ENCODE assay signal across 8 cellular contexts in the genomic region with DNA sequence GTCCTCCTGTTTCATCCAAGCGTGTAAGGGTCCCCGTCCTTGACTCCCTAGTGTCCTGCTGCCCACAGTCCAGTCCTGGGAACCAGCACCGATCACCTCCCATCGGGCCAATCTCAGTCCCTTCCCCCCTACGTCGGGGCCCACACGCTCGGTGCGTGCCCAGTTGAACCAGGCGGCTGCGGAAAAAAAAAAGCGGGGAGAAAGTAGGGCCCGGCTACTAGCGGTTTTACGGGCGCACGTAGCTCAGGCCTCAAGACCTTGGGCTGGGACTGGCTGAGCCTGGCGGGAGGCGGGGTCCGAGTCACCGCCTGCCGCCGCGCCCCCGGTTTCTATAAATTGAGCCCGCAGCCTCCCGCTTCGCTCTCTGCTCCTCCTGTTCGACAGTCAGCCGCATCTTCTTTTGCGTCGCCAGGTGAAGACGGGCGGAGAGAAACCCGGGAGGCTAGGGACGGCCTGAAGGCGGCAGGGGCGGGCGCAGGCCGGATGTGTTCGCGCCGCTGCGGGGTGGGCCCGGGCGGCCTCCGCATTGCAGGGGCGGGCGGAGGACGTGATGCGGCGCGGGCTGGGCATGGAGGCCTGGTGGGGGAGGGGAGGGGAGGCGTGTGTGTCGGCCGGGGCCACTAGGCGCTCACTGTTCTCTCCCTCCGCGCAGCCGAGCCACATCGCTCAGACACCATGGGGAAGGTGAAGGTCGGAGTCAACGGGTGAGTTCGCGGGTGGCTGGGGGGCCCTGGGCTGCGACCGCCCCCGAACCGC. TPM values are rescaled to one million over a fixed set of nuclear protein-coding genes. Genes with fewer than 3 reads are reported as not detected.
DNase-seq lines count a peak whose midpoint lies in the region; ATAC-seq, FAIRE-seq and TF ChIP-seq lines count a peak whose summit lies in the region.

A gene (plus strand): TSS at position 360 of the 756 bp plus-strand sequence. CDS start 316 bp downstream, at position 676.

- H3K27ac ChIP-seq in C4-2B = peak within 1 kb of the TSS; percentile 97
- H3K27ac ChIP-seq in HepG2 (ENCODE audit: extremely low read length, insufficient read depth, low read length) = peak within 1 kb of the TSS; percentile 97

- H3K4me2 ChIP-seq in HepG2 (ENCODE audit: low read depth, low read length) = peak within 1 kb of the TSS; percentile 98

- TF ChIP-seq EP300 in HepG2 (IDR thresholded peaks at IDR 0.05; ENCODE audit: low read depth in 2 of 2, low read length in 2 of 2) (peak; percentile 14 to 26; a peak in 2 of 4 replicates), HepG2 (CRISPR knock-in tag; IDR thresholded peaks at IDR 0.05; ENCODE audit: borderline replicate concordance) (peak; percentile 55)

- no peak for TF ChIP-seq RAD21 in HepG2 (CRISPR knock-in tag; IDR thresholded peaks at IDR 0.05)

- DNase-seq in NCI-H748 (lab: John Stamatoyannopoulos, UW; ENCODE audit: unreplicated experiment) = peak; percentile 96
- peak; percentile 83 to 87 for DNase-seq in activated CD4-positive, alpha-beta T cell treated with anti-CD3 and anti-CD28 coated beads, Interleukin-2, amount 50 U/mL, for 24 hours (ENCODE audit: low read depth in 1 of 2, low spot score in 1 of 2)
- DNase-seq in HepG2 (ENCODE audit: low spot score) = peak; percentile 95
- DNase-seq in stimulated activated CD4-positive, alpha-beta T cell treated with anti-CD3 and anti-CD28 coated beads, Interleukin-4, amount 100 ng/mL, for 24 hours = peak; percentile 92

- WGBS in HepG2 (ENCODE audit: low lambda C conversion rate) = 0% methylated on average over 19 of the region's 69 CpGs

- H3K4me3 ChIP-seq in HepG2 (replicated peaks in 1 of 3; ENCODE audit: insufficient read depth in 1 of 3, low read depth in 2 of 3, low read length in 3 of 3) = peak within 1 kb of the TSS; percentile 94 to 99 (median 97)

- FAIRE-seq in HepG2 (lab: Jason Lieb, UNC) = no peak

- peaks cover 7 to 53% of the 10 kb centered on the region in 2 experiments for H3K36me3 ChIP-seq in HepG2 (replicated peaks in 1 of 2; ENCODE audit: control insufficient read depth in 1 of 2, insufficient read depth in 2 of 2, low read length in 2 of 2)

- in situ Hi-C loops in HepG2 (cut with HindIII; ENCODE audit: extremely low pct_ligation_motif_present, low pct_unique_long_range_greater_than_20kb) = loop anchor here (10.0 kb wide), 1 partner anchor 110 kb away; no protein-coding TSS in a partner anchor

- no peaks in the 10 kb centered on the region; a peak in 1 of 5 replicates for H3K27me3 ChIP-seq in HepG2 (ENCODE audit: control insufficient read depth in 1 of 2, insufficient read depth in 2 of 2, low read length in 2 of 2)

- intact Hi-C loops in dendritic cell treated with granulocyte-macrophage colony-stimulating factor and Interleukin-4, amounts not matched to agents 40 ng/mL and 50 ng/mL, for 4 days (cut with micrococcal nuclease) = loop anchor here (1.0 to 10.0 kb wide), 3 partner anchors 41 to 212 kb away; a partner anchor contains a TSS
- intact Hi-C loops in HepG2 (cut with micrococcal nuclease; ENCODE audit: unreplicated experiment) = loop anchor here (10.0 kb wide), 2 partner anchors 60 to 190 kb away; a partner anchor contains a TSS

- no peak within 1 kb of the TSS for H2AFZ ChIP-seq in HepG2 (ENCODE audit: low read length)

- H3K36me3 Mint-ChIP-seq in dendritic cell treated with granulocyte-macrophage colony-stimulating factor and Interleukin-4, amounts not matched to agents 40 ng/mL and 50 ng/mL, for 4 days (ENCODE audit: low read depth) = peaks cover 90% of the 10 kb centered on the region

- peak in 1 of 2 experiments; percentile 98; a peak in 2 of 4 replicates for TF ChIP-seq POLR2A in HepG2 (IDR thresholded peaks at IDR 0.05; ENCODE audit: insufficient read depth in 1 of 2, low read depth in 2 of 2, low read length in 2 of 2)

- H3K27ac Mint-ChIP-seq in dendritic cell treated with granulocyte-macrophage colony-stimulating factor and Interleukin-4, amounts not matched to agents 40 ng/mL and 50 ng/mL, for 4 days = peak within 1 kb of the TSS; percentile 87

- POLR2A ChIA-PET in HepG2 (lab: Yijun Ruan, JAX) = interaction anchor here (0.6 to 3.2 kb wide), 58 partner anchors 9 to 464 kb away, joined by 3 to 54 read pairs (median 4); a partner anchor contains a TSS

- no peaks in the 10 kb centered on the region for H3K9me3 ChIP-seq in HepG2 (ENCODE audit: low read length)

- no peaks in the 10 kb centered on the region for H3K27me3 Mint-ChIP-seq in dendritic cell treated with granulocyte-macrophage colony-stimulating factor and Interleukin-4, amounts not matched to agents 40 ng/mL and 50 ng/mL, for 4 days

- no TSS peak for BruUV-seq in HepG2 (replicated peaks; lab: Mats Ljungman, UMichigan)

- CTCF ChIA-PET in HepG2 (lab: Yijun Ruan, JAX; ENCODE audit: low intra/inter-chr PET ratio, low total read pairs) = no interaction called here

- peaks cover 53% of the 10 kb centered on the region for H3K4me1 ChIP-seq in HepG2 (ENCODE audit: insufficient read depth, low read length)

- peak within 1 kb of the TSS; percentile 96 for H3K9ac ChIP-seq in HepG2 (ENCODE audit: insufficient read depth, low read depth, low read length)

- H3K9me3 Mint-ChIP-seq in dendritic cell treated with granulocyte-macrophage colony-stimulating factor and Interleukin-4, amounts not matched to agents 40 ng/mL and 50 ng/mL, for 4 days = no peaks in the 10 kb centered on the region

- H3K4me3 Mint-ChIP-seq in dendritic cell treated with granulocyte-macrophage colony-stimulating factor and Interleukin-4, amounts not matched to agents 40 ng/mL and 50 ng/mL, for 4 days = peak within 1 kb of the TSS; percentile 91

- peaks cover 57% of the 10 kb centered on the region for H3K4me1 Mint-ChIP-seq in dendritic cell treated with granulocyte-macrophage colony-stimulating factor and Interleukin-4, amounts not matched to agents 40 ng/mL and 50 ng/mL, for 4 days (ENCODE audit: low read depth)

- peaks cover 33% of the 10 kb centered on the region for H3K79me2 ChIP-seq in HepG2 (ENCODE audit: insufficient read depth, low read length)

- ATAC-seq in GM19372 (IDR thresholded peaks at IDR 0.05; ENCODE audit: low read depth, unreplicated experiment) = peak; percentile 51
- peak; percentile 31 for ATAC-seq in HG03558 (IDR thresholded peaks at IDR 0.05; ENCODE audit: extremely low read depth, unreplicated experiment)
- peak; percentile 69 for ATAC-seq in HepG2

- peaks cover 41% of the 10 kb centered on the region for H4K20me1 ChIP-seq in HepG2 (ENCODE audit: insufficient read depth, low read length)

- TF ChIP-seq CTCF in C4-2B (conservative IDR thresholded peaks at IDR 0.05) (no peak), HepG2 (CRISPR knock-in tag; IDR thresholded peaks at IDR 0.05) (no peak)

TF ChIP-seq in HepG2, 621 proteins besides CTCF, POLR2A, EP300 and RAD21 (continues in another document):
- TF ChIP-seq, protein P1, sequence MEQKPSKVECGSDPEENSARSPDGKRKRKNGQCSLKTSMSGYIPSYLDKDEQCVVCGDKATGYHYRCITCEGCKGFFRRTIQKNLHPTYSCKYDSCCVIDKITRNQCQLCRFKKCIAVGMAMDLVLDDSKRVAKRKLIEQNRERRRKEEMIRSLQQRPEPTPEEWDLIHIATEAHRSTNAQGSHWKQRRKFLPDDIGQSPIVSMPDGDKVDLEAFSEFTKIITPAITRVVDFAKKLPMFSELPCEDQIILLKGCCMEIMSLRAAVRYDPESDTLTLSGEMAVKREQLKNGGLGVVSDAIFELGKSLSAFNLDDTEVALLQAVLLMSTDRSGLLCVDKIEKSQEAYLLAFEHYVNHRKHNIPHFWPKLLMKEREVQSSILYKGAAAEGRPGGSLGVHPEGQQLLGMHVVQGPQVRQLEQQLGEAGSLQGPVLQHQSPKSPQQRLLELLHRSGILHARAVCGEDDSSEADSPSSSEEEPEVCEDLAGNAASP (CRISPR knock-in tag; IDR thresholded peaks at IDR 0.05; ENCODE audit: borderline replicate concordance) = 0 out of 2 replicates have a peak, but pooled peaks have one; percentile 12
- TF ChIP-seq ESRRA (CRISPR knock-in tag; IDR thresholded peaks at IDR 0.05; ENCODE audit: low read depth) (no peak), ZNF441 (CRISPR knock-in tag; IDR thresholded peaks at IDR 0.05; ENCODE audit: borderline replicate concordance) (peak; percentile 81; the same call in 1 of the 2 replicates), ZFP1 (CRISPR knock-in tag; IDR thresholded peaks at IDR 0.05) (peak; percentile 65; the same call in 1 of the 2 replicates), NFE2L2 (IDR thresholded peaks at IDR 0.05; ENCODE audit: low read length) (no peak), NR2F2 (IDR thresholded peaks at IDR 0.05; ENCODE audit: borderline replicate concordance, low read depth) (peak; percentile 59; the same call in 1 of the 2 replicates), ATF7 (IDR thresholded peaks at IDR 0.05) (no peak), ATF7 (CRISPR knock-in tag; IDR thresholded peaks at IDR 0.05) (no peak)

RNA-seq across cellular contexts. Expression of the gene that starts here (rescaled TPM):
- 3,038 and 4,052 TPM in 2 replicates for total RNA-seq in HepG2 (2016; rRNA removed; fragmentation: Illumina TruSeq; extraction: Trizol)
- 4,250 and 4,349 TPM in 2 replicates for total RNA-seq in HepG2 (2016; cell fraction: cytosol; rRNA removed; fragmentation: Illumina TruSeq; extraction: Trizol; ENCODE audit: low read depth)
- 3,016 and 4,088 TPM in 2 replicates for total RNA-seq in HepG2 (2016; cell fraction: insoluble cytoplasmic fraction; rRNA removed; fragmentation: Illumina TruSeq; extraction: Trizol)
- 3,384 and 3,615 TPM in 2 replicates for total RNA-seq in HepG2 (2016; cell fraction: membrane; rRNA removed; fragmentation: Illumina TruSeq; extraction: Trizol)
- 1,080 and 1,144 TPM in 2 replicates for total RNA-seq in HepG2 (2016; cell fraction: nucleus; rRNA removed; fragmentation: Illumina TruSeq; extraction: Trizol)
- 12,395 and 12,722 TPM in 2 replicates for polyA plus RNA-seq in HepG2 (2011; rRNA removed)
- polyA plus RNA-seq in HepG2 (2011; cell fraction: cytosol; rRNA removed) = 13,143 and 20,886 TPM in 2 replicates
- polyA plus RNA-seq in HepG2 (2011; cell fraction: nucleus; rRNA removed) = 4,563 and 5,385 TPM in 2 replicates
- polyA plus RNA-seq in HepG2 (2012) = 4,491 and 5,608 TPM in 2 replicates
- 5,853 and 5,973 TPM in 2 replicates for polyA plus RNA-seq in HepG2 (2016; cell fraction: cytosol; fragmentation: Illumina TruSeq; extraction: Trizol; ENCODE audit: low read depth)
- polyA plus RNA-seq in HepG2 (2016; cell fraction: insoluble cytoplasmic fraction; fragmentation: Illumina TruSeq; extraction: Trizol; ENCODE audit: low read depth) = 5,263 and 5,331 TPM in 2 replicates
- 4,187 and 4,205 TPM in 2 replicates for polyA plus RNA-seq in HepG2 (2016; cell fraction: membrane; fragmentation: Illumina TruSeq; extraction: Trizol; ENCODE audit: low read depth)
- polyA plus RNA-seq in HepG2 (2016; cell fraction: nucleus; fragmentation: Illumina TruSeq; extraction: Trizol; ENCODE audit: insufficient read depth, low read depth) = 2,003 and 2,068 TPM in 2 replicates
- 14,131 and 14,841 TPM in 2 replicates for polyA minus RNA-seq in HepG2 (2011; rRNA and poly(A)+ RNA removed; ENCODE audit: low replicate concordance)
- 5,645 and 5,680 TPM in 2 replicates for polyA minus RNA-seq in HepG2 (2011; cell fraction: cytosol; rRNA and poly(A)+ RNA removed)
- polyA minus RNA-seq in HepG2 (2011; cell fraction: nucleus; rRNA and poly(A)+ RNA removed) = 1,044 and 1,523 TPM in 2 replicates

Comparison
In these comparisons a context has a peak if more than half of its experiments do, and no peak if none do; other contexts are left out.
1. Peak in every context shown above with its lines: DNase-seq, ATAC-seq, H3K4me3 ChIP-seq and H3K27ac ChIP-seq.